ENCODE assay signal across 1 cellular context in genomic region chr15:60752973-60753720, GRCh38.
A peak's percentile ranks its signal among the peaks of the same experiment; 100 is the strongest.
TF ChIP-seq lines count a peak whose summit lies in the region.

No MANE protein-coding gene starts in this region.

TF ChIP-seq in HepG2, 621 proteins besides CTCF, POLR2A, EP300 and RAD21 (continued from another document):
- TF ChIP-seq ZBTB34 (CRISPR knock-in tag; IDR thresholded peaks at IDR 0.05) (peak; percentile 20; the same call in 1 of the 2 replicates), RARA (CRISPR knock-in tag; IDR thresholded peaks at IDR 0.05) (peak; percentile 72), RXRB (CRISPR knock-in tag; IDR thresholded peaks at IDR 0.05; ENCODE audit: borderline replicate concordance) (peak; percentile 65; the same call in 1 of the 2 replicates), ATF2 (CRISPR knock-in tag; IDR thresholded peaks at IDR 0.05) (no peak), MIXL1 (CRISPR knock-in tag; IDR thresholded peaks at IDR 0.05) (0 out of 2 replicates have a peak, but pooled peaks have one; percentile 31), HDAC1 (CRISPR knock-in tag; IDR thresholded peaks at IDR 0.05) (peak; percentile 62), ZNF432 (CRISPR knock-in tag; IDR thresholded peaks at IDR 0.05; ENCODE audit: borderline replicate concordance) (no peak), MTERF4 (CRISPR knock-in tag; IDR thresholded peaks at IDR 0.05) (0 out of 2 replicates have a peak, but pooled peaks have one; percentile 46), ZNF644 (CRISPR knock-in tag; IDR thresholded peaks at IDR 0.05; ENCODE audit: low read depth) (0 out of 2 replicates have a peak, but pooled peaks have one; percentile 41), AHDC1 (CRISPR knock-in tag; IDR thresholded peaks at IDR 0.05; ENCODE audit: borderline replicate concordance) (0 out of 2 replicates have a peak, but pooled peaks have one; percentile 41), POGK (CRISPR knock-in tag; conservative IDR thresholded peaks at IDR 0.05) (peak; percentile 61; the same call in 1 of the 2 replicates), ARNTL (CRISPR knock-in tag; IDR thresholded peaks at IDR 0.05) (0 out of 2 replicates have a peak, but pooled peaks have one; percentile 40), ARID5B (CRISPR knock-in tag; IDR thresholded peaks at IDR 0.05) (peak; percentile 72), EZH2 (conservative IDR thresholded peaks at IDR 0.05; ENCODE audit: low read depth, low read length) (no peak), ZNF878 (CRISPR knock-in tag; IDR thresholded peaks at IDR 0.05) (0 out of 2 replicates have a peak, but pooled peaks have one; percentile 20), TEAD2 (CRISPR knock-in tag; IDR thresholded peaks at IDR 0.05) (no peak), HNF4G (IDR thresholded peaks at IDR 0.05; ENCODE audit: borderline replicate concordance, low read depth, low read length) (no peak), HNF4G (CRISPR knock-in tag; IDR thresholded peaks at IDR 0.05; ENCODE audit: borderline replicate concordance, low read depth) (no peak), CCDC6 (CRISPR knock-in tag; IDR thresholded peaks at IDR 0.05) (0 out of 2 replicates have a peak, but pooled peaks have one; percentile 29), ZXDC (CRISPR knock-in tag; IDR thresholded peaks at IDR 0.05) (no peak), SAP130 (CRISPR knock-in tag; IDR thresholded peaks at IDR 0.05; ENCODE audit: low read depth) (0 out of 2 replicates have a peak, but pooled peaks have one; percentile 19), HDAC2 (CRISPR knock-in tag; IDR thresholded peaks at IDR 0.05) (peak; percentile 45; the same call in 1 of the 2 replicates), FOXP4 (CRISPR knock-in tag; IDR thresholded peaks at IDR 0.05) (peak; percentile 48; the same call in 1 of the 2 replicates), KLF11 (CRISPR knock-in tag; IDR thresholded peaks at IDR 0.05) (no peak), SATB2 (CRISPR knock-in tag; IDR thresholded peaks at IDR 0.05) (no peak), DNMT3B (CRISPR knock-in tag; conservative IDR thresholded peaks at IDR 0.05) (no peak), ELF3 (CRISPR knock-in tag; IDR thresholded peaks at IDR 0.05) (peak; percentile 94), CC2D1A (CRISPR knock-in tag; IDR thresholded peaks at IDR 0.05) (no peak), ZNF256 (CRISPR knock-in tag; conservative IDR thresholded peaks at IDR 0.05) (no peak), RNF219 (CRISPR knock-in tag; IDR thresholded peaks at IDR 0.05) (no peak), ZNF441 (CRISPR knock-in tag; IDR thresholded peaks at IDR 0.05; ENCODE audit: borderline replicate concordance) (peak; percentile 37; the same call in 1 of the 2 replicates), KAT7 (CRISPR knock-in tag; IDR thresholded peaks at IDR 0.05; ENCODE audit: borderline replicate concordance) (no peak), ZNF530 (CRISPR knock-in tag; IDR thresholded peaks at IDR 0.05; ENCODE audit: low read depth) (no peak)
